ENCODE assay signal across 8 cellular contexts in the genomic region with DNA sequence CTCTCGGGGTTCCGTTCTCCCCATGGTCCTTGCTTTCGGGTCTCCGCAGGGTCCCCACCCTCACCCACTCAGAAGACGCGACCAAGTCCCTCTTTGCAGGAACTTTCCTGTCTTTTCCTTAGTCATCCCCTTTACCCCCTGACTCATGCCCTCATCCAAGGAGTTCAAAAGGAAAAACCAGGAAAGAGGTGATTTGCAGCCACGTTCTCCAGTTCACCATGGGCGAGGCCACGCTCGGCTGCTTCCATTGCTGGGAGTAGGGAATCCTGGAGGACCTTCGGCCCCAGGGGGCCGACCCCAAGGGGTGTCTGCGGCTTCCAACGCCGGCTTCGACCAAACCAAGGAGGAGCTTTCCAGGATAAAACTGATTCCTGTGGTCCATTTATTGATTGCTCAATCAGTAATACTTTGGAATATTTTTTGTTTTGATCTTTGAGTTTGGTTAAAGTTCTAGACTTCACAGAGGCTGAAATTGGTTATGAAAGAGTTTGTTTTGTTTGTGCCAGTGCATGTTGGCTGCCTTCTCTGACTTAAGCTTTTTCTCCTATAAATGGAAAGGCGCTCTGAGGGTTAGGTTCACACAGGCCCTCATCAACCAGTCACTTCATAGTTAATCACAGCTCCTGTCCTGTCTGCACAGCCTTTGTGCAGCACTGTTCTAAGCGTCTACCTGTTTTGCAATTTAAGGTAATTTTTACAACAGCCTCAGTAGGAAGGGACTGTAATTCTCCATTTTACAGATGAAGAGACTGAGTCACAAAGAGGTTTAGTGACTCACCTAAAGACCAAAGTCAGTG. TPM values are rescaled to one million over a fixed set of nuclear protein-coding genes. Genes with fewer than 3 reads are reported as not detected.
DNase-seq lines count a peak whose midpoint lies in the region; ATAC-seq, FAIRE-seq and TF ChIP-seq lines count a peak whose summit lies in the region.

No MANE protein-coding gene starts in this region.

- H3K4me1 ChIP-seq in neuronal stem cell (ENCODE audit: control insufficient read depth in 2 of 2, insufficient read depth in 1 of 2, low read depth in 1 of 2, low read length in 2 of 2): peaks cover 8 to 15% of the 10 kb centered on the region in 2 donors

- TF ChIP-seq CTCF in GM06990 (IDR thresholded peaks at IDR 0.05; ENCODE audit: insufficient read depth, low read length, poor library complexity, severe bottlenecking) (no peak), fibroblast of mammary gland (conservative IDR thresholded peaks at IDR 0.05; ENCODE audit: control insufficient read depth, insufficient read depth, low read depth, low read length) (no peak), D721Med (IDR thresholded peaks at IDR 0.05; ENCODE audit: insufficient read depth, missing control alignments) (no peak)

- H2BK5ac ChIP-seq in neuronal stem cell (ENCODE audit: low read length): peak overlapping the region; percentile 58

- no peak overlapping the region for H3K4ac ChIP-seq in neuronal stem cell (ENCODE audit: low read length)

- no peak overlapping the region for H4K8ac ChIP-seq in neuronal stem cell (ENCODE audit: low read depth, low read length)

- ATAC-seq in GM19452 (IDR thresholded peaks at IDR 0.05; ENCODE audit: unreplicated experiment): no peak
- no peak for ATAC-seq in HG02938 (IDR thresholded peaks at IDR 0.05; ENCODE audit: unreplicated experiment)

- H3K4me3 ChIP-seq in GM06990 (replicated peaks; ENCODE audit: low read depth, low read length) (peak overlapping the region; percentile 48), SK-N-MC (peak overlapping the region; percentile 88), fibroblast of mammary gland (ENCODE audit: control insufficient read depth, low read depth, low read length) (peak overlapping the region; percentile 68), neuronal stem cell (ENCODE audit: low read length in 2 of 2) (peak overlapping the region; percentile 58 to 85)

- H3K14ac ChIP-seq in neuronal stem cell (ENCODE audit: low read length): peak overlapping the region; percentile 41

- H3K9me3 ChIP-seq in SK-N-MC (ENCODE audit: low read depth, low read length) (no peaks in the 10 kb centered on the region), neuronal stem cell (replicated peaks in 1 of 2; ENCODE audit: control insufficient read depth in 2 of 2, insufficient read depth in 1 of 2, low read depth in 1 of 2, low read length in 2 of 2) (peaks cover 0 to 6% of the 10 kb centered on the region in 2 donors)

- no peak overlapping the region for H2BK120ac ChIP-seq in neuronal stem cell (ENCODE audit: low read depth, low read length)

- H2BK15ac ChIP-seq in neuronal stem cell (ENCODE audit: low read length): peak overlapping the region; percentile 69

- DNase-seq in GM06990 (ENCODE audit: extremely low read depth, insufficient read length): no peak
- no peak for DNase-seq in SK-N-MC (ENCODE audit: low read depth, low spot score)
- peak; percentile 65 for DNase-seq in fibroblast of mammary gland (ENCODE audit: low read depth)
- no peak for DNase-seq in neuronal stem cell (ENCODE audit: low spot score)
- no peak for DNase-seq in activated CD4-positive, alpha-beta T cell treated with anti-CD3 and anti-CD28 coated beads, Interleukin-2, amount 50 U/mL, for 48 hours
- no peak for DNase-seq in D721Med (ENCODE audit: insufficient read length, low spot score)

- H3K23ac ChIP-seq in neuronal stem cell (ENCODE audit: low read depth, low read length, poor library complexity): no peak overlapping the region

- H3K4me2 ChIP-seq in neuronal stem cell (ENCODE audit: insufficient read depth, low read length, poor library complexity, severe bottlenecking): peak overlapping the region; percentile 88

- H3K9ac ChIP-seq in SK-N-MC (ENCODE audit: insufficient read length) (peak overlapping the region; percentile 72), neuronal stem cell (ENCODE audit: low read depth, low read length, poor library complexity) (peak overlapping the region; percentile 75)

- H3K18ac ChIP-seq in neuronal stem cell (ENCODE audit: low read length): peak overlapping the region; percentile 99

- H4K91ac ChIP-seq in neuronal stem cell (ENCODE audit: low read depth, low read length, poor library complexity): no peak overlapping the region

- no peak overlapping the region for H3K27ac ChIP-seq in SK-N-MC
- peak overlapping the region; percentile 40 for H3K27ac ChIP-seq in neuronal stem cell (replicated peaks; ENCODE audit: low read length)

- no peaks in the 10 kb centered on the region for H3K27me3 ChIP-seq in GM06990 (replicated peaks; ENCODE audit: control insufficient read depth, insufficient read depth, low read length)
- peaks cover 0 to 51% (median 2%) of the 10 kb centered on the region in 3 experiments for H3K27me3 ChIP-seq in neuronal stem cell (ENCODE audit: control insufficient read depth in 3 of 3, insufficient read depth in 3 of 3, low read depth in 1 of 3, low read length in 3 of 3)

- no peak overlapping the region for H2AK5ac ChIP-seq in neuronal stem cell (ENCODE audit: low read depth, low read length)

- H3K36me3 ChIP-seq in GM06990 (ENCODE audit: control insufficient read depth, insufficient read depth, low read length): no peaks in the 10 kb centered on the region
- H3K36me3 ChIP-seq in SK-N-MC (ENCODE audit: insufficient read depth, low read length): no peaks in the 10 kb centered on the region
- peaks cover 0 to 4% of the 10 kb centered on the region in 2 donors for H3K36me3 ChIP-seq in neuronal stem cell (replicated peaks in 1 of 2; ENCODE audit: control insufficient read depth in 2 of 2, insufficient read depth in 2 of 2, low read length in 2 of 2)

- H3K79me1 ChIP-seq in neuronal stem cell (ENCODE audit: low read depth, low read length): peaks cover 2% of the 10 kb centered on the region

- peak overlapping the region; percentile 97 for H2AFZ ChIP-seq in neuronal stem cell (ENCODE audit: low read length)

- WGBS in neuronal stem cell (ENCODE audit: extremely low coverage in 2 of 2, insufficient read length in 2 of 2, insufficient replicate concordance in 1 of 2), 2 donors: no CpG with 5 or more reads among the region's 18 CpGs

- no peak for FAIRE-seq in D721Med (lab: Jason Lieb, UNC)

- H2BK12ac ChIP-seq in neuronal stem cell (ENCODE audit: low read length): peak overlapping the region; percentile 23

RNA-seq across cellular contexts. Expression of a gene that starts 0.8 kb away (rescaled TPM):
- 29.8 TPM for polyA plus RNA-seq in neuronal stem cell (2013, experiment 1 of 2)
- polyA plus RNA-seq in neuronal stem cell (2013, experiment 2 of 2): 30.2 TPM
